ENCODE assay signal across 24 cellular contexts in the genomic region with DNA sequence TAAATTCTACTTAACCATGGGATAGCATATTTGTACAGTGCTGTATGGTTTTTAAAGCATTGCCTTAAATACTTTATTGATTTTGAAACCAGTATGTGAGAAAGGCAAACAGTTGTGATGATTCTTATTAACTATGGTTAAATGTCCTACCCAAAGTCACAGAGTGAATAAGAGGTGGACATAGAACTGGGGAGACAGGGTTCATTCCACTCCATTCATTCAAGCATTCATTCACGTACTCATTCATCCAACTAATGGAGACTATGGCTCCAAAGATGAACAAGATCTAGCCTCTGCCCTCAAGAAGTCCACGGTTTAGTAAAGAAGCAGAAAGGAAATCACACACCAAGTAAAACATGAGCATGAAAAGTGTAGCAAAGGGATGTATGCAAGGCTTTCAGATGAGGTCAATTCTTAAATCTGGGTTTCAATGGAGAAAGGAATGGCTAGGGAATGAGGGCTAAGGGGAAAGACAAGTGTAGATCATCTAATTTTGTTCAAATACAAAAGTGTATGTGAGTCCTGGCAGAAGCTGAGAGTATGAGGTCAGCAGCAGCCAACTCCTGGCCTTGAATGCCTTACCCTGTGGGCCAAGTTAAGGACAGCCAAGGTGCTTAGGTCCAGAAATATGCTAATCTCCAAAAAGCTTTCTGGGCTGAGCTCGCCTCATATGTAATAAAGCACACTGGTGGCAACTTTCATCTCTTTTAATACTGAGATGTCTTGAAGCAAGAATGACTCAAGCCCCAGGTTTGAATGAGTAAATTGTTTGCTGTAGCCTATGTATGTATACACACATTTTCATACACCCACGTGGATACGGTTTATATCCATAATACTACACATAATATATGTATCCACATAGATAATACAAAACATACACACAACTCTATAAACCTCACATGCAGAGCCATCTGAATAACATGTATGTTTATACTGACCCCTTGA. TPM values are rescaled to one million over a fixed set of nuclear protein-coding genes. Genes with fewer than 3 reads are reported as not detected.
DNase-seq lines count a peak whose midpoint lies in the region; ATAC-seq and FAIRE-seq lines count a peak whose summit lies in the region.
"Had no signal": no experiment of that assay in that cellular context is flagged by ENCODE, and none has a peak within 500 bp of the region (broad histone marks: within the 10 kb centered on the region; RNA-seq: fewer than 3 reads in every experiment).

No MANE protein-coding gene starts in this region.

- peaks cover 2 to 31% (median 18%) of the 10 kb centered on the region in 4 donors for H3K4me1 Mint-ChIP-seq in CD4-positive, alpha-beta memory T cell
- H3K4me1 Mint-ChIP-seq in activated T-helper 1 cell treated with anti-CD3 and anti-CD28 coated beads, Interleukin-12 subunit alpha, Interleukin-12 subunit beta, Interleukin-2, Interleukin-4 antibody, amounts not matched to agents 30 ng/mL and 10 ng/mL and 1 ng/mL, durations not matched to agents 14 hours and 24 hours and 36 hours (ENCODE audit: low read depth) = peaks cover 41% of the 10 kb centered on the region

- intact Hi-C loops in CD4-positive, alpha-beta memory T cell (cut with micrococcal nuclease) = loop anchor here (5.0 kb wide), 1 partner anchor 209 kb away; no protein-coding TSS in a partner anchor
- intact Hi-C loops in activated T-helper 1 cell treated with anti-CD3 and anti-CD28 coated beads, Interleukin-12 subunit alpha, Interleukin-12 subunit beta, Interleukin-2, Interleukin-4 antibody, amounts not matched to agents 30 ng/mL and 10 ng/mL and 1 ng/mL, durations not matched to agents 14 hours and 24 hours and 36 hours (cut with micrococcal nuclease) = loop anchor here (5.0 kb wide), 1 partner anchor 209 kb away; no protein-coding TSS in a partner anchor
- intact Hi-C loops in left ventricle myocardium superior (cut with micrococcal nuclease) = no loop called here

- no peak overlapping the region for H3K4me3 ChIP-seq in CD4-positive, alpha-beta memory T cell (ENCODE audit: low read length in 2 of 2)
- H3K4me3 ChIP-seq: upper lobe of left lung had no signal

- H3K4me1 ChIP-seq in CD4-positive, alpha-beta memory T cell (ENCODE audit: insufficient read depth, low read length) = peaks cover 68% of the 10 kb centered on the region

- H3K9me3 Mint-ChIP-seq in CD4-positive, alpha-beta memory T cell = no peaks in the 10 kb centered on the region
- no peaks in the 10 kb centered on the region for H3K9me3 Mint-ChIP-seq in activated T-helper 1 cell treated with anti-CD3 and anti-CD28 coated beads, Interleukin-12 subunit alpha, Interleukin-12 subunit beta, Interleukin-2, Interleukin-4 antibody, amounts not matched to agents 30 ng/mL and 10 ng/mL and 1 ng/mL, durations not matched to agents 14 hours and 24 hours and 36 hours
- H3K9me3 Mint-ChIP-seq: dendritic cell treated with granulocyte-macrophage colony-stimulating factor and Interleukin-4, amounts not matched to agents 40 ng/mL and 50 ng/mL, for 4 days; memory B cell; nephron progenitor cell had no signal

- FAIRE-seq in HTR-8/SVneo (lab: Jason Lieb, UNC) = no peak

- no peaks in the 10 kb centered on the region for H3K27me3 Mint-ChIP-seq in CD4-positive, alpha-beta memory T cell
- H3K27me3 Mint-ChIP-seq in activated T-helper 1 cell treated with anti-CD3 and anti-CD28 coated beads, Interleukin-12 subunit alpha, Interleukin-12 subunit beta, Interleukin-2, Interleukin-4 antibody, amounts not matched to agents 30 ng/mL and 10 ng/mL and 1 ng/mL, durations not matched to agents 14 hours and 24 hours and 36 hours (ENCODE audit: insufficient read depth) = no peaks in the 10 kb centered on the region
- H3K27me3 Mint-ChIP-seq: B cell, memory B cell had no signal

- peaks cover 8% of the 10 kb centered on the region for H3K36me3 ChIP-seq in CD4-positive, alpha-beta memory T cell (ENCODE audit: insufficient read depth, low read length)
- H3K36me3 ChIP-seq: upper lobe of left lung had no signal

- ATAC-seq in left ventricle myocardium superior (peak; percentile 32), HG03520 (IDR thresholded peaks at IDR 0.05; ENCODE audit: unreplicated experiment) (no peak)
- ATAC-seq: Panc1 had no signal

- peaks cover 0 to 30% of the 10 kb centered on the region in 2 donors for H3K36me3 Mint-ChIP-seq in CD4-positive, alpha-beta memory T cell
- H3K36me3 Mint-ChIP-seq in activated T-helper 1 cell treated with anti-CD3 and anti-CD28 coated beads, Interleukin-12 subunit alpha, Interleukin-12 subunit beta, Interleukin-2, Interleukin-4 antibody, amounts not matched to agents 30 ng/mL and 10 ng/mL and 1 ng/mL, durations not matched to agents 14 hours and 24 hours and 36 hours (ENCODE audit: low read depth) = peaks cover 1% of the 10 kb centered on the region
- H3K36me3 Mint-ChIP-seq: memory B cell had no signal

- peak overlapping the region; percentile 4 to 88 (median 37) for H3K27ac Mint-ChIP-seq in CD4-positive, alpha-beta memory T cell
- H3K27ac Mint-ChIP-seq in activated T-helper 1 cell treated with anti-CD3 and anti-CD28 coated beads, Interleukin-12 subunit alpha, Interleukin-12 subunit beta, Interleukin-2, Interleukin-4 antibody, amounts not matched to agents 30 ng/mL and 10 ng/mL and 1 ng/mL, durations not matched to agents 14 hours and 24 hours and 36 hours = no peak overlapping the region
- H3K27ac Mint-ChIP-seq: B cell; dendritic cell treated with granulocyte-macrophage colony-stimulating factor and Interleukin-4, amounts not matched to agents 40 ng/mL and 50 ng/mL, for 4 days; memory B cell; nephron progenitor cell had no signal

- H3K4me3 Mint-ChIP-seq in CD4-positive, alpha-beta memory T cell = peak overlapping the region; percentile 26 to 97 (median 92)
- H3K4me3 Mint-ChIP-seq in activated T-helper 1 cell treated with anti-CD3 and anti-CD28 coated beads, Interleukin-12 subunit alpha, Interleukin-12 subunit beta, Interleukin-2, Interleukin-4 antibody, amounts not matched to agents 30 ng/mL and 10 ng/mL and 1 ng/mL, durations not matched to agents 14 hours and 24 hours and 36 hours = peak overlapping the region; percentile 7
- H3K4me3 Mint-ChIP-seq: B cell; dendritic cell treated with granulocyte-macrophage colony-stimulating factor and Interleukin-4, amounts not matched to agents 40 ng/mL and 50 ng/mL, for 4 days; memory B cell had no signal

- no peak for DNase-seq in CD4-positive, alpha-beta memory T cell
- DNase-seq in COLO829 (ENCODE audit: low spot score) = peak; percentile 40
- no peak for DNase-seq in activated T-helper 1 cell treated with anti-CD3 and anti-CD28 coated beads, Interleukin-12 subunit alpha, Interleukin-12 subunit beta, Interleukin-2, Interleukin-4 antibody, amounts not matched to agents 30 ng/mL and 10 ng/mL and 1 ng/mL, durations not matched to agents 14 hours and 24 hours and 36 hours (ENCODE audit: low spot score)
- DNase-seq in left ventricle myocardium superior = peak; percentile 41
- DNase-seq in NCI-H128 (lab: John Stamatoyannopoulos, UW; ENCODE audit: unreplicated experiment) = no peak
- no peak for DNase-seq in stimulated activated CD4-positive, alpha-beta T cell treated with anti-CD3 and anti-CD28 coated beads, Interleukin-12 subunit alpha, Interleukin-12 subunit beta, amount 100 ng/mL, for 4 hours
- no peak for DNase-seq in HTR-8/SVneo (ENCODE audit: insufficient read length, low spot score)
- DNase-seq: activated CD8-positive, alpha-beta memory T cell treated with anti-CD3 and anti-CD28 coated beads for 24 hours; activated effector memory CD4-positive, alpha-beta T cell treated with anti-CD3 and anti-CD28 coated beads, Interleukin-2, amount 50 U/mL, for 16 hours; erythroblast; GF-D8; glutamatergic neuron; KG1; NCI-H1092 treated with DMSO at 0.1 percent for 48 hours; NCI-H2107; NCI-H82; nephron progenitor cell; stimulated activated naive CD4-positive, alpha-beta T cell; upper lobe of left lung had no signal

- no peaks in the 10 kb centered on the region for H3K9me3 ChIP-seq in CD4-positive, alpha-beta memory T cell (ENCODE audit: control insufficient read depth in 1 of 2, low read length in 2 of 2)
- H3K9me3 ChIP-seq: upper lobe of left lung had no signal

- CTCF ChIA-PET in CD4-positive, alpha-beta memory T cell (lab: Charles Lee; ENCODE audit: partially characterized antibody) = interaction anchor here (1.1 to 1.3 kb wide), 2 partner anchors 10 to 16 kb away, joined by 3 read pairs; no protein-coding TSS in a partner anchor

- no peaks in the 10 kb centered on the region for H3K27me3 ChIP-seq in CD4-positive, alpha-beta memory T cell (ENCODE audit: insufficient read depth, low read length)

- POLR2A ChIA-PET in CD4-positive, alpha-beta memory T cell (lab: Charles Lee; ENCODE audit: partially characterized antibody) = interaction anchor here (1.0 kb wide), 1 partner anchor 201 kb away, joined by 3 read pairs; no protein-coding TSS in a partner anchor

- peak overlapping the region; percentile 9 for H3K27ac ChIP-seq in CD4-positive, alpha-beta memory T cell (ENCODE audit: low read depth, low read length)
- H3K27ac ChIP-seq: upper lobe of left lung had no signal

RNA-seq across cellular contexts. Expression of gene TNIK, which starts 4.3 kb away (rescaled TPM):
- 10 to 100 TPM; 86.3 to 93.5 TPM for total RNA-seq in CD4-positive, alpha-beta memory T cell
- polyA plus RNA-seq in CD4-positive, alpha-beta memory T cell = 10 to 100 TPM; 14.6 to 29.8 TPM
- total RNA-seq in activated T-helper 1 cell treated with anti-CD3 and anti-CD28 coated beads, Interleukin-12 subunit alpha, Interleukin-12 subunit beta, Interleukin-2, Interleukin-4 antibody, amounts not matched to agents 30 ng/mL and 10 ng/mL and 1 ng/mL, durations not matched to agents 14 hours and 24 hours and 36 hours = 21.0 and 21.5 TPM in 2 replicates
- total RNA-seq in left ventricle myocardium superior = 32.7 TPM

Comparison
In these comparisons a context has a peak if more than half of its experiments do, and no peak if none do; other contexts are left out.
1. DNase-seq: peak in COLO829 (single experiment) and left ventricle myocardium superior (single experiment); none in CD4-positive, alpha-beta memory T cell (0 of 5), activated T-helper 1 cell treated with anti-CD3 and anti-CD28 coated beads, Interleukin-12 subunit alpha, Interleukin-12 subunit beta, Interleukin-2, Interleukin-4 antibody, amounts not matched to agents 30 ng/mL and 10 ng/mL and 1 ng/mL, durations not matched to agents 14 hours and 24 hours and 36 hours (single experiment), NCI-H128 (single experiment), stimulated activated CD4-positive, alpha-beta T cell treated with anti-CD3 and anti-CD28 coated beads, Interleukin-12 subunit alpha, Interleukin-12 subunit beta, amount 100 ng/mL, for 4 hours (single experiment) and HTR-8/SVneo (single experiment).